Comparison of ENCODE assay signal across 8 cellular contexts in genomic region chr21:32611471-32611997, GRCh38. TPM values are rescaled to one million over a fixed set of nuclear protein-coding genes. Genes with fewer than 3 reads are reported as not detected.
DNase-seq lines count a peak whose midpoint lies in the region; ATAC-seq, FAIRE-seq and TF ChIP-seq lines count a peak whose summit lies in the region.

No MANE protein-coding gene starts in this region.

- peak; percentile 21 for ATAC-seq in HG03354 (IDR thresholded peaks at IDR 0.05; ENCODE audit: poor library complexity, severe bottlenecking, unreplicated experiment)

- intact Hi-C loops in kidney (cut with DNase I) = no loop called here

- in situ Hi-C loops in brain microvascular endothelial cell (cut with HindIII; ENCODE audit: low pct_ligation_motif_present, low sequenced_read_pairs) = no loop called here

- H3K4me3 ChIP-seq in GM12875 (ENCODE audit: low read depth, low read length) (peak overlapping the region; percentile 77), brain microvascular endothelial cell (ENCODE audit: low read depth, low read length) (peak overlapping the region; percentile 92), kidney (ENCODE audit: low read length in 2 of 2) (peak overlapping the region; percentile 95 to 98)

- no peak for FAIRE-seq in kidney (lab: Jason Lieb, UNC)

- H3K27ac ChIP-seq in brain microvascular endothelial cell (peak overlapping the region; percentile 99), kidney (ENCODE audit: low read depth in 2 of 2, low read length in 2 of 2) (peak overlapping the region; percentile 96)

- peaks cover 5% of the 10 kb centered on the region for H3K36me3 ChIP-seq in brain microvascular endothelial cell (replicated peaks)
- peaks cover 9 to 10% of the 10 kb centered on the region in 2 donors for H3K36me3 ChIP-seq in kidney (ENCODE audit: control insufficient read depth in 1 of 2, insufficient read depth in 2 of 2, low read length in 2 of 2)

- DNase-seq in T follicular helper cell (ENCODE audit: low read depth) = peak; percentile 9
- DNase-seq in brain microvascular endothelial cell = peak; percentile 27
- no peak for DNase-seq in kidney
- peak; percentile 10 to 25 for DNase-seq in stimulated activated CD4-positive, alpha-beta T cell treated with anti-CD3 and anti-CD28 coated beads, Interleukin-4, amount 100 ng/mL, for 4 hours
- no peak for DNase-seq in NCI-H524 treated with DMSO at 0.1 percent for 48 hours (lab: John Stamatoyannopoulos, UW)
- no peak for DNase-seq in NCI-H1048 (lab: John Stamatoyannopoulos, UW)

- TF ChIP-seq CTCF in GM12875 (IDR thresholded peaks at IDR 0.05; ENCODE audit: borderline replicate concordance, insufficient read depth, low read depth, low read length) = no peak
- no peak for TF ChIP-seq CTCF in brain microvascular endothelial cell (IDR thresholded peaks at IDR 0.05; ENCODE audit: low read depth, low read length, missing control alignments)
- TF ChIP-seq CTCF in kidney (IDR thresholded peaks at IDR 0.05; ENCODE audit: borderline replicate concordance, extremely low read depth, insufficient read depth) = no peak

- H3K9me3 ChIP-seq in kidney (ENCODE audit: control insufficient read depth in 1 of 2, low read length in 2 of 2) = no peaks in the 10 kb centered on the region

- H3K27me3 ChIP-seq in brain microvascular endothelial cell (replicated peaks) = no peaks in the 10 kb centered on the region

- peaks cover 0 to 2% of the 10 kb centered on the region in 2 donors for H3K4me1 ChIP-seq in kidney (ENCODE audit: control insufficient read depth in 1 of 2, insufficient read depth in 1 of 2, low read depth in 1 of 2, low read length in 2 of 2)

- peak overlapping the region; percentile 68 to 75 for H3K9ac ChIP-seq in kidney (ENCODE audit: low read length in 2 of 2)

RNA-seq across cellular contexts. Expression of gene CFAP298, which starts 0.6 kb away (rescaled TPM):
- total RNA-seq in kidney = 46.9 TPM
- 43.8 TPM for polyA plus RNA-seq in kidney (ENCODE audit: insufficient read depth, low read depth, low replicate concordance)

RNA-seq across cellular contexts. Expression of gene TCP10L, which starts 26.2 kb away (rescaled TPM):
- total RNA-seq in kidney = 2.2 TPM
- 5.2 TPM for polyA plus RNA-seq in kidney (ENCODE audit: insufficient read depth, low read depth, low replicate concordance)

Comparison
In these comparisons a context has a peak if more than half of its experiments do, and no peak if none do; other contexts are left out.
1. DNase-seq: peak in T follicular helper cell (single experiment), brain microvascular endothelial cell (single experiment) and stimulated activated CD4-positive, alpha-beta T cell treated with anti-CD3 and anti-CD28 coated beads, Interleukin-4, amount 100 ng/mL, for 4 hours (2 of 2); none in kidney (single experiment), NCI-H524 treated with DMSO at 0.1 percent for 48 hours (single experiment) and NCI-H1048 (single experiment).
2. Peak in every context shown above with its lines, with median percentiles within 50 percentile points of each other: H3K4me3 ChIP-seq.